In genomic region chr22:50276143-50276542, GRCh38 we compare ENCODE assay signal across 7 cellular contexts. TPM values are rescaled to one million over a fixed set of nuclear protein-coding genes. Genes with fewer than 3 reads are reported as not detected.
DNase-seq lines count a peak whose midpoint lies in the region; ATAC-seq and TF ChIP-seq lines count a peak whose summit lies in the region.

No MANE protein-coding gene starts in this region.

- H4K20me1 ChIP-seq in OCI-LY1 (ENCODE audit: insufficient read depth, low read length) = no peaks in the 10 kb centered on the region

- no peak overlapping the region for H3K27ac Mint-ChIP-seq in brain
- H3K27ac Mint-ChIP-seq in stimulated activated effector memory CD8-positive, alpha-beta T cell treated with anti-CD3 and anti-CD28 coated beads, Interleukin-12 subunit alpha, Interleukin-12 subunit beta, amount 100 ng/mL, for 72 hours = no peak overlapping the region

- no peaks in the 10 kb centered on the region for H3K9me3 ChIP-seq in OCI-LY1 (ENCODE audit: low read length)

- H3K9ac ChIP-seq in OCI-LY1 (ENCODE audit: low read length) = no peak overlapping the region

- H3K79me2 ChIP-seq in OCI-LY1 (ENCODE audit: insufficient read depth, low read length) = no peaks in the 10 kb centered on the region

- ATAC-seq in GM21423 (IDR thresholded peaks at IDR 0.05; ENCODE audit: unreplicated experiment) (peak; percentile 42), HG03571 (IDR thresholded peaks at IDR 0.05; ENCODE audit: unreplicated experiment) (no peak)
- peak; percentile 75 for ATAC-seq in stimulated activated effector memory CD8-positive, alpha-beta T cell treated with anti-CD3 and anti-CD28 coated beads, Interleukin-12 subunit alpha, Interleukin-12 subunit beta, amount 100 ng/mL, for 72 hours

- H3K4me3 ChIP-seq in OCI-LY1 (ENCODE audit: low read depth, low read length, poor library complexity, severe bottlenecking) = no peak overlapping the region

- H3K4me2 ChIP-seq in OCI-LY1 (ENCODE audit: low read length) = no peak overlapping the region

- H3K27me3 ChIP-seq in OCI-LY1 (ENCODE audit: insufficient read depth, low read length) = no peaks in the 10 kb centered on the region; the same call in 1 of the 2 replicates

- H3K4me1 Mint-ChIP-seq in brain = peaks cover 26% of the 10 kb centered on the region
- H3K4me1 Mint-ChIP-seq in stimulated activated effector memory CD8-positive, alpha-beta T cell treated with anti-CD3 and anti-CD28 coated beads, Interleukin-12 subunit alpha, Interleukin-12 subunit beta, amount 100 ng/mL, for 72 hours = peaks cover 7% of the 10 kb centered on the region

- peak; percentile 68 for TF ChIP-seq CTCF in GM10248 (IDR thresholded peaks at IDR 0.05; ENCODE audit: control extremely low read depth, extremely low read depth, low read depth, missing control alignments)
- peak; percentile 95 for TF ChIP-seq CTCF in OCI-LY1 (IDR thresholded peaks at IDR 0.05; ENCODE audit: low read length)
- peak; percentile 48 to 68 for TF ChIP-seq CTCF in brain (conservative IDR thresholded peaks at IDR 0.05)

- peaks cover 6% of the 10 kb centered on the region for H3K4me1 ChIP-seq in OCI-LY1 (ENCODE audit: insufficient read depth, low read length, severe bottlenecking)

- DNase-seq in GM10248 (ENCODE audit: extremely low spot score) = peak; percentile 65
- DNase-seq in inferior parietal cortex (ENCODE audit: extremely low spot score) = peak; percentile 77
- peak; percentile 42 to 75 for DNase-seq in stimulated activated effector memory CD8-positive, alpha-beta T cell treated with anti-CD3 and anti-CD28 coated beads, Interleukin-12 subunit alpha, Interleukin-12 subunit beta, amount 100 ng/mL, for 72 hours (ENCODE audit: low spot score in 2 of 2)

- H3F3A ChIP-seq in OCI-LY1 (ENCODE audit: insufficient read depth, low read length) = no peaks in the 10 kb centered on the region

- H3K27me3 Mint-ChIP-seq in brain = no peaks in the 10 kb centered on the region

- H3K36me3 ChIP-seq in OCI-LY1 (ENCODE audit: insufficient read depth, low read length) = no peaks in the 10 kb centered on the region

- H3K4me3 Mint-ChIP-seq in brain = no peak overlapping the region
- H3K4me3 Mint-ChIP-seq in stimulated activated effector memory CD8-positive, alpha-beta T cell treated with anti-CD3 and anti-CD28 coated beads, Interleukin-12 subunit alpha, Interleukin-12 subunit beta, amount 100 ng/mL, for 72 hours = no peak overlapping the region

- no peaks in the 10 kb centered on the region for H3K9me2 ChIP-seq in OCI-LY1 (ENCODE audit: low read depth, low read length)

- H3K27ac ChIP-seq in OCI-LY1 (ENCODE audit: low read depth, low read length, poor library complexity, severe bottlenecking) = no peak overlapping the region

- no peak overlapping the region for H2AFZ ChIP-seq in OCI-LY1 (ENCODE audit: low read length)

- peaks cover 25% of the 10 kb centered on the region for H3K36me3 Mint-ChIP-seq in brain
- no peaks in the 10 kb centered on the region for H3K36me3 Mint-ChIP-seq in stimulated activated effector memory CD8-positive, alpha-beta T cell treated with anti-CD3 and anti-CD28 coated beads, Interleukin-12 subunit alpha, Interleukin-12 subunit beta, amount 100 ng/mL, for 72 hours

- CTCF ChIA-PET in GM10248 (lab: Yijun Ruan, JAX) = interaction anchor here (0.6 to 6.6 kb wide), 48 partner anchors 11 to 345 kb away, joined by 3 to 96 read pairs (median 4); partner anchors contain the start of genes DENND6B, HDAC10, MAPK12 and PLXNB2

- POLR2A ChIA-PET in GM10248 (lab: Yijun Ruan, JAX) = interaction anchor here (0.7 kb wide), 1 partner anchor 123 kb away, joined by 3 read pairs; no protein-coding TSS in a partner anchor

- no peaks in the 10 kb centered on the region for H3K9me3 Mint-ChIP-seq in brain
- H3K9me3 Mint-ChIP-seq in stimulated activated effector memory CD8-positive, alpha-beta T cell treated with anti-CD3 and anti-CD28 coated beads, Interleukin-12 subunit alpha, Interleukin-12 subunit beta, amount 100 ng/mL, for 72 hours = no peaks in the 10 kb centered on the region

RNA-seq across cellular contexts. Expression of gene MAPK11, which starts 6.0 kb away (rescaled TPM):
- 19.1 TPM for polyA plus RNA-seq in brain (ENCODE audit: insufficient read depth, low read depth, low replicate concordance)

RNA-seq across cellular contexts. Expression of gene MAPK12, which starts 14.7 kb away (rescaled TPM):
- polyA plus RNA-seq in brain (ENCODE audit: insufficient read depth, low read depth, low replicate concordance) = 26.7 TPM

RNA-seq across cellular contexts. Expression of gene HDAC10, which starts 25.1 kb away (rescaled TPM):
- polyA plus RNA-seq in brain (ENCODE audit: insufficient read depth, low read depth, low replicate concordance) = 14.3 TPM

RNA-seq across cellular contexts. Expression of gene PLXNB2, which starts 31.3 kb away (rescaled TPM):
- 80.1 TPM for polyA plus RNA-seq in brain (ENCODE audit: insufficient read depth, low read depth, low replicate concordance)

RNA-seq across cellular contexts. Expression of gene TUBGCP6, which starts 31.3 kb away (rescaled TPM):
- 14.4 TPM for polyA plus RNA-seq in brain (ENCODE audit: insufficient read depth, low read depth, low replicate concordance)
